In the genomic region with DNA sequence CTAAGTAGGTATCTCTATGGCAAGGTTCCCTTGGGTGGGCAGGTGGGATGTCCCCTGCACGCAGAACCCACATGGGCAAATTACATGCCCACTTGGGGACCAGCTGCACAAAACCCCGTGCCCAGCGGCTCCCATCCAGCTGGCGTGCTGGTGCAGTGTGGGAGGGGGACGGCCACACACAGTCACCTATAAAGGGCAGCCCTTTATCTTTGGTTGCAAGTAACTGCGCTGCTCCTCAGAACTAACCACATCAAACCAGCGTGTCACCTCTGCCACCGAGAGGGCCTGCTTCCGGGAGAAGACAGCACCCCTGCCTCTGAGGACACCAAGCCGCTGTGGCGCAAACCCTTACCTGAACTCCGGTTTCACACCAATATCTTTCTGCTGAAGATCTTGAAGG, we compare ENCODE assay signal across 11 cellular contexts. TPM values are rescaled to one million over a fixed set of nuclear protein-coding genes. Genes with fewer than 3 reads are reported as not detected.
DNase-seq lines count a peak whose midpoint lies in the region; ATAC-seq, FAIRE-seq and TF ChIP-seq lines count a peak whose summit lies in the region.
"Had no signal": no experiment of that assay in that cellular context is flagged by ENCODE, and none has a peak within 500 bp of the region (broad histone marks: within the 10 kb centered on the region; RNA-seq: fewer than 3 reads in every experiment).

No MANE protein-coding gene starts in this region.

- RAD21 ChIA-PET in GM12878 (lab: Charles Lee; ENCODE audit: unreplicated experiment): no interaction called here

- TF ChIP-seq CTCF in GM12878 (IDR thresholded peaks at IDR 0.05 in 2 of 3, conservative IDR thresholded peaks at IDR 0.05 in 1 of 3; ENCODE audit: control insufficient read depth in 2 of 3, extremely low read depth in 1 of 3, insufficient read depth in 1 of 3, low read depth in 3 of 3, low read length in 3 of 3): no peak

- no peaks in the 10 kb centered on the region for H3K79me2 ChIP-seq in GM12878 (ENCODE audit: control insufficient read depth, insufficient read depth, low read length)

- H3K27me3 ChIP-seq in GM12878 (replicated peaks in 1 of 2; ENCODE audit: control insufficient read depth in 2 of 2, insufficient read depth in 2 of 2, low read length in 1 of 2): no peaks in the 10 kb centered on the region

- TF ChIP-seq EP300 in GM12878 (IDR thresholded peaks at IDR 0.05; ENCODE audit: borderline replicate concordance in 1 of 2, control insufficient read depth in 1 of 2, low read depth in 2 of 2, low read length in 2 of 2): no peak

- POLR2A ChIA-PET in GM12878 (lab: Charles Lee): no interaction called here

- ATAC-seq in GM12878 (no peak), HG02970 (IDR thresholded peaks at IDR 0.05; ENCODE audit: low FRiP score, unreplicated experiment) (no peak), HG03159 (IDR thresholded peaks at IDR 0.05; ENCODE audit: unreplicated experiment) (no peak), HG03039 (IDR thresholded peaks at IDR 0.05; ENCODE audit: unreplicated experiment) (no peak)

- H4K20me1 ChIP-seq in GM12878 (ENCODE audit: control insufficient read depth, insufficient read depth): no peaks in the 10 kb centered on the region

- H3K4me2 ChIP-seq in GM12878 (ENCODE audit: control insufficient read depth, insufficient read depth): no peak overlapping the region

- H2AFZ ChIP-seq in GM12878 (ENCODE audit: control insufficient read depth, low read depth, low read length): no peak overlapping the region

- intact Hi-C loops in GM12878 (cut with micrococcal nuclease; ENCODE audit: unreplicated experiment): no loop called here

- BruUV-seq in GM12878 (replicated peaks; lab: Mats Ljungman, UMichigan): TSS peak; percentile 36

- SMC1A ChIA-PET in GM12878 (lab: Charles Lee; ENCODE audit: uncharacterized antibody, unreplicated experiment): no interaction called here

- no peak for TF ChIP-seq RAD21 in GM12878 (IDR thresholded peaks at IDR 0.05; ENCODE audit: insufficient read depth, low read depth, low read length)

- H3K36me3 ChIP-seq in KOPT-K1 (ENCODE audit: insufficient read depth, low read length) (peaks cover 46% of the 10 kb centered on the region), GM12878 (ENCODE audit: control insufficient read depth in 2 of 2, insufficient read depth in 2 of 2, low read length in 1 of 2) (peaks cover 24 to 39% of the 10 kb centered on the region in 2 experiments)

- peak overlapping the region; percentile 36 for H3K27ac ChIP-seq in KOPT-K1 (ENCODE audit: low read depth, low read length, poor library complexity, severe bottlenecking)
- H3K27ac ChIP-seq in GM12878 (ENCODE audit: control insufficient read depth, insufficient read depth): no peak overlapping the region
- H3K27ac ChIP-seq: coronary artery had no signal

- H3K9me3 ChIP-seq in KOPT-K1 (ENCODE audit: insufficient read depth, low read length, poor library complexity, severe bottlenecking): no peaks in the 10 kb centered on the region
- H3K9me3 ChIP-seq in GM12878 (replicated peaks; ENCODE audit: control insufficient read depth, insufficient read depth, low read length): no peaks in the 10 kb centered on the region

- no peak overlapping the region for H3K9ac ChIP-seq in GM12878 (ENCODE audit: control insufficient read depth, insufficient read depth, low read length)

- 87% methylated on average over 12 of the region's 12 CpGs for WGBS in GM12878 (ENCODE audit: insufficient coverage, insufficient replicate concordance, low lambda C conversion rate, missing lambda C conversion rate)

- in situ Hi-C loops in GM12878 (cut with MboI): no loop called here
- in situ Hi-C loops in ACHN (cut with HindIII; ENCODE audit: low pct_ligation_motif_present, low pct_unique_long_range_greater_than_20kb, low sequenced_read_pairs): no loop called here

- CTCF ChIA-PET in GM12878 (lab: Yijun Ruan, JAX): no interaction called here

- no peak for TF ChIP-seq POLR2A in GM12878 (IDR thresholded peaks at IDR 0.05; ENCODE audit: low read depth, low read length)

- no peak for FAIRE-seq in GM12878 (lab: Jason Lieb, UNC)

- peaks cover 3% of the 10 kb centered on the region for H3K4me1 ChIP-seq in GM12878 (ENCODE audit: control insufficient read depth, insufficient read depth, low read length)

- no peak overlapping the region for H3K4me3 ChIP-seq in GM12878
- H3K4me3 ChIP-seq: coronary artery had no signal

- DNase-seq in activated CD8-positive, alpha-beta memory T cell treated with anti-CD3 and anti-CD28 coated beads for 4 hours (ENCODE audit: low read depth in 2 of 2): peak; percentile 30 to 50
- DNase-seq in GM12878 (ENCODE audit: low read depth, low spot score): no peak
- peak; percentile 18 to 39 (median 22) for DNase-seq in stimulated activated CD4-positive, alpha-beta T cell treated with anti-CD3 and anti-CD28 coated beads, TNF-alpha, amount 100 ng/mL, for 4 hours (ENCODE audit: low read depth in 3 of 3)
- no peak for DNase-seq in ACHN
- DNase-seq: glutamatergic neuron, mammary epithelial cell had no signal

TF ChIP-seq in GM12878, 131 proteins besides CTCF, POLR2A, EP300 and RAD21:
- no peak for TF ChIP-seq NRF1 (conservative IDR thresholded peaks at IDR 0.05; ENCODE audit: low read depth, low read length)
- TF ChIP-seq NFIC (IDR thresholded peaks at IDR 0.05; ENCODE audit: low read depth, low read length): no peak
- TF ChIP-seq BACH1 (IDR thresholded peaks at IDR 0.05; ENCODE audit: borderline replicate concordance): no peak
- TF ChIP-seq CHD2 (IDR thresholded peaks at IDR 0.05; ENCODE audit: borderline replicate concordance, low read depth, low read length): no peak

RNA-seq across cellular contexts. Expression of gene ANKRD27, which starts 32.2 kb away (rescaled TPM):
- total RNA-seq in GM12878 (2013; cell fraction: nucleolus; rRNA removed): 95.4 and 118 TPM in 2 replicates
- total RNA-seq in GM12878 (2014; rRNA removed) (28.8 and 33.3 TPM in 2 replicates), GM12878 (2014; rRNA removed; fragmentation: Illumina TruSeq; extraction: Trizol) (23.9 and 24.2 TPM in 2 replicates), GM12878 (2021) (41.2 and 42.2 TPM in 2 replicates)
- polyA plus RNA-seq in GM12878 (2011; ENCODE audit: low read depth): 11.7 TPM
- polyA plus RNA-seq in GM12878 (2011; rRNA removed) (49.9 and 52.5 TPM in 2 replicates), GM12878 (2014; fragmentation: Illumina TruSeq; extraction: Trizol) (26.2 and 28.1 TPM in 2 replicates), GM12878 (2014; fragmentation: Nextera tagmentation; extraction: Ambion mirVana) (1 to 10 TPM; 2.8 to 4.5 TPM), GM12878 (2014; rRNA removed) (25.0 and 27.9 TPM in 2 replicates), GM12878 (2016; fragmentation: Nextera tagmentation; extraction: Ambion mirVana) (10 to 100 TPM; 30.0 to 31.2 TPM)
- 39.6 and 41.8 TPM in 2 replicates for polyA plus RNA-seq in GM12878 (2011; cell fraction: cytosol; rRNA removed)
- polyA plus RNA-seq in GM12878 (2011; cell fraction: nucleus; rRNA removed): 45.9 and 49.2 TPM in 2 replicates
- polyA plus RNA-seq in GM12878 (2012): 14.5 and 20.1 TPM in 2 replicates
- 69.3 and 75.6 TPM in 2 replicates for polyA minus RNA-seq in GM12878 (2011; rRNA and poly(A)+ RNA removed)
- 23.0 and 25.9 TPM in 2 replicates for polyA minus RNA-seq in GM12878 (2011; cell fraction: cytosol; rRNA and poly(A)+ RNA removed)
- 27.4 and 39.7 TPM in 2 replicates for polyA minus RNA-seq in GM12878 (2011; cell fraction: nucleus; rRNA and poly(A)+ RNA removed)

RNA-seq across cellular contexts. Expression of gene RGS9BP, which starts 32.9 kb away (rescaled TPM):
- total RNA-seq in GM12878 (2013; cell fraction: nucleolus; rRNA removed): 0.13 TPM in 1 of 2 replicates, not detected in the other
- 0.05 and 0.06 TPM in 2 replicates for total RNA-seq in GM12878 (2014; rRNA removed)
- total RNA-seq in GM12878 (2014; rRNA removed; fragmentation: Illumina TruSeq; extraction: Trizol): 0.04 TPM in 1 of 2 replicates, not detected in the other
- total RNA-seq in GM12878 (2021): 0.10 TPM in 1 of 2 replicates, not detected in the other
- not detected for polyA plus RNA-seq in GM12878 (2011; ENCODE audit: low read depth)
- polyA plus RNA-seq in GM12878 (2011; rRNA removed): 0.01 and 0.04 TPM in 2 replicates
- 0.03 TPM in 1 of 2 replicates, not detected in the other for polyA plus RNA-seq in GM12878 (2011; cell fraction: cytosol; rRNA removed)
- polyA plus RNA-seq in GM12878 (2011; cell fraction: nucleus; rRNA removed): 0.03 TPM in 1 of 2 replicates, not detected in the other
- polyA plus RNA-seq in GM12878 (2012): 0.10 TPM in 1 of 2 replicates, not detected in the other
- polyA plus RNA-seq in GM12878 (2014; fragmentation: Illumina TruSeq; extraction: Trizol): not detected in 2 replicates
- polyA plus RNA-seq in GM12878 (2014; fragmentation: Nextera tagmentation; extraction: Ambion mirVana): not detected
- not detected in 2 replicates for polyA plus RNA-seq in GM12878 (2014; rRNA removed)
- polyA plus RNA-seq in GM12878 (2016; fragmentation: Nextera tagmentation; extraction: Ambion mirVana): not detected
- polyA minus RNA-seq in GM12878 (2011; rRNA and poly(A)+ RNA removed): 0.10 TPM in 1 of 2 replicates, not detected in the other
- not detected in 2 replicates for polyA minus RNA-seq in GM12878 (2011; cell fraction: cytosol; rRNA and poly(A)+ RNA removed)
- 0.36 TPM in 1 of 2 replicates, not detected in the other for polyA minus RNA-seq in GM12878 (2011; cell fraction: nucleus; rRNA and poly(A)+ RNA removed)

RNA-seq across cellular contexts. Expression of gene NUDT19, which starts 48.9 kb away (rescaled TPM):
- total RNA-seq in GM12878 (2013; cell fraction: nucleolus; rRNA removed): 17.2 and 18.1 TPM in 2 replicates
- total RNA-seq in GM12878 (2014; rRNA removed) (19.9 and 20.3 TPM in 2 replicates), GM12878 (2014; rRNA removed; fragmentation: Illumina TruSeq; extraction: Trizol) (7.9 and 8.5 TPM in 2 replicates), GM12878 (2021) (16.4 and 18.2 TPM in 2 replicates)
- 6.7 TPM for polyA plus RNA-seq in GM12878 (2011; ENCODE audit: low read depth)
- polyA plus RNA-seq in GM12878 (2011; rRNA removed) (12.2 and 13.0 TPM in 2 replicates), GM12878 (2014; fragmentation: Illumina TruSeq; extraction: Trizol) (9.3 and 10.5 TPM in 2 replicates), GM12878 (2014; fragmentation: Nextera tagmentation; extraction: Ambion mirVana) (10 to 100 TPM; 16.8 to 31.0 TPM), GM12878 (2014; rRNA removed) (9.9 and 10.2 TPM in 2 replicates), GM12878 (2016; fragmentation: Nextera tagmentation; extraction: Ambion mirVana) (10 to 100 TPM; 17.3 to 18.8 TPM)
- 7.9 and 8.0 TPM in 2 replicates for polyA plus RNA-seq in GM12878 (2011; cell fraction: cytosol; rRNA removed)
- polyA plus RNA-seq in GM12878 (2011; cell fraction: nucleus; rRNA removed): 4.3 and 5.3 TPM in 2 replicates
- polyA plus RNA-seq in GM12878 (2012): 9.7 and 10.4 TPM in 2 replicates
- 5.3 and 5.4 TPM in 2 replicates for polyA minus RNA-seq in GM12878 (2011; rRNA and poly(A)+ RNA removed)
- polyA minus RNA-seq in GM12878 (2011; cell fraction: cytosol; rRNA and poly(A)+ RNA removed): 11.0 and 12.0 TPM in 2 replicates
- 10.0 and 19.3 TPM in 2 replicates for polyA minus RNA-seq in GM12878 (2011; cell fraction: nucleus; rRNA and poly(A)+ RNA removed)

Comparison
In these comparisons a context has a peak if more than half of its experiments do, and no peak if none do; other contexts are left out.
1. DNase-seq: peak in activated CD8-positive, alpha-beta memory T cell treated with anti-CD3 and anti-CD28 coated beads for 4 hours (2 of 2) and stimulated activated CD4-positive, alpha-beta T cell treated with anti-CD3 and anti-CD28 coated beads, TNF-alpha, amount 100 ng/mL, for 4 hours (3 of 3); none in GM12878 (single experiment) and ACHN (single experiment).